Comparison of ENCODE assay signal across 11 cellular contexts in genomic region chr6:42141603-42142117, GRCh38. TPM values are rescaled to one million over a fixed set of nuclear protein-coding genes. Genes with fewer than 3 reads are reported as not detected.
DNase-seq lines count a peak whose midpoint lies in the region; ATAC-seq, FAIRE-seq and TF ChIP-seq lines count a peak whose summit lies in the region.
"Had no signal": no experiment of that assay in that cellular context is flagged by ENCODE, and none has a peak within 500 bp of the region (broad histone marks: within the 10 kb centered on the region; RNA-seq: fewer than 3 reads in every experiment).

No MANE protein-coding gene starts in this region.

- H3K27ac ChIP-seq in HEK293 (ENCODE audit: extremely low read depth, low read depth, low read length): peak overlapping the region; percentile 79
- H3K27ac ChIP-seq in K562 (ENCODE audit: extremely low read depth, low read depth, low read length): no peak overlapping the region
- no peak overlapping the region for H3K27ac ChIP-seq in iPS-18a (ENCODE audit: low read length)
- H3K27ac ChIP-seq: dorsolateral prefrontal cortex had no signal

- no peaks in the 10 kb centered on the region for H4K20me1 ChIP-seq in K562 (replicated peaks; ENCODE audit: control insufficient read depth, insufficient read depth, low read length)

- FAIRE-seq in K562 (lab: Jason Lieb, UNC): no peak
- FAIRE-seq in GM12892 (lab: Jason Lieb, UNC): no peak

- H3K27me3 ChIP-seq in K562 (ENCODE audit: control insufficient read depth in 2 of 2, insufficient read depth in 2 of 2, low read length in 2 of 2) (no peaks in the 10 kb centered on the region), iPS-18a (ENCODE audit: control insufficient read depth, insufficient read depth, low read length) (no peaks in the 10 kb centered on the region), skeletal muscle satellite cell (ENCODE audit: control insufficient read depth, insufficient read depth, low read length) (no peaks in the 10 kb centered on the region)

- POLR2A ChIA-PET in HEK293 (lab: Yijun Ruan, JAX) (no interaction called here), K562 (lab: Yijun Ruan, JAX) (interaction anchor here (0.6 to 0.7 kb wide), 2 partner anchors 357 to 765 kb away, joined by 3 to 6 read pairs; no protein-coding TSS in a partner anchor)

- TF ChIP-seq RAD21 in K562 (CRISPR knock-in tag; conservative IDR thresholded peaks at IDR 0.05 in 1 of 2, IDR thresholded peaks at IDR 0.05 in 1 of 2): no peak

- no peaks in the 10 kb centered on the region for H3K36me3 ChIP-seq in HEK293 (ENCODE audit: control insufficient read depth in 2 of 2, insufficient read depth in 1 of 2, low read length in 2 of 2)
- no peaks in the 10 kb centered on the region for H3K36me3 ChIP-seq in K562 (ENCODE audit: control insufficient read depth, insufficient read depth, low read length)
- no peaks in the 10 kb centered on the region for H3K36me3 ChIP-seq in iPS-18a (ENCODE audit: control insufficient read depth, low read depth, low read length)
- H3K36me3 ChIP-seq in skeletal muscle satellite cell (ENCODE audit: insufficient read depth, low read length): no peaks in the 10 kb centered on the region

- H3K4me1 ChIP-seq in HEK293 (ENCODE audit: control insufficient read depth, insufficient read depth, low read length) (peaks cover 25% of the 10 kb centered on the region), K562 (replicated peaks in 1 of 2; ENCODE audit: control insufficient read depth in 2 of 2, insufficient read depth in 2 of 2, low read length in 2 of 2) (peaks cover 32 to 46% of the 10 kb centered on the region in 2 experiments), iPS-18a (ENCODE audit: control insufficient read depth, low read depth, low read length) (peaks cover 40% of the 10 kb centered on the region), skeletal muscle satellite cell (ENCODE audit: control insufficient read depth, insufficient read depth, low read length) (peaks cover 48% of the 10 kb centered on the region)

- TF ChIP-seq POLR2A in K562 (conservative IDR thresholded peaks at IDR 0.05): no peak
- no peak for TF ChIP-seq POLR2A in GM12892 (IDR thresholded peaks at IDR 0.05; ENCODE audit: low read depth, low read length)

- no peaks in the 10 kb centered on the region for H3K9me1 ChIP-seq in K562 (ENCODE audit: control insufficient read depth, insufficient read depth, low read length)

- H2AFZ ChIP-seq in K562 (ENCODE audit: low read depth, low read length): peak overlapping the region; percentile 15; the same call in 1 of the 2 replicates

- no peak for TF ChIP-seq EP300 in K562 (IDR thresholded peaks at IDR 0.05; ENCODE audit: low read length)

- H3K4me2 ChIP-seq in K562 (ENCODE audit: insufficient read depth, low read length): no peak overlapping the region
- peak overlapping the region; percentile 93 for H3K4me2 ChIP-seq in skeletal muscle satellite cell (ENCODE audit: low read length)

- BruUV-seq in K562 (replicated peaks; lab: Mats Ljungman, UMichigan): no TSS peak

- H3K4me3 ChIP-seq in HEK293 (ENCODE audit: low read depth, low read length) (peak overlapping the region; percentile 66), K562 (no peak overlapping the region), iPS-18a (ENCODE audit: low read length) (peak overlapping the region; percentile 71), skeletal muscle satellite cell (ENCODE audit: low read length) (peak overlapping the region; percentile 69)

- intact Hi-C loops in K562 (cut with micrococcal nuclease): no loop called here

- in situ Hi-C loops in K562 (cut with MboI): no loop called here

- ATAC-seq in K562 (no peak), GM18858 (IDR thresholded peaks at IDR 0.05; ENCODE audit: unreplicated experiment) (no peak)

- 69% methylated on average over 12 of the region's 13 CpGs for WGBS in K562 (ENCODE audit: insufficient coverage, low coverage, missing lambda C conversion rate)

- no peaks in the 10 kb centered on the region for H3K79me2 ChIP-seq in K562 (ENCODE audit: control insufficient read depth, insufficient read depth, low read length)

- CTCF ChIA-PET in HEK293 (lab: Yijun Ruan, JAX) (no interaction called here), K562 (lab: Yijun Ruan, JAX; ENCODE audit: low intra/inter-chr PET ratio) (no interaction called here)

- DNase-seq in K562 (ENCODE audit: extremely low read depth in 1 of 4, low spot score in 3 of 4) (no peak), AG08395 (ENCODE audit: low spot score) (no peak), activated gamma-delta T cell treated with Interleukin-2 at 50 U/mL for 16 hours (no peak), GM12892 (ENCODE audit: insufficient read length) (no peak)
- DNase-seq: dorsolateral prefrontal cortex, NCI-H2081 treated with DMSO at 0.1 percent for 48 hours had no signal

- no peaks in the 10 kb centered on the region for H3K9me3 ChIP-seq in HEK293 (ENCODE audit: control insufficient read depth, insufficient read depth, low read depth, low read length)
- no peaks in the 10 kb centered on the region for H3K9me3 ChIP-seq in K562 (replicated peaks; ENCODE audit: control insufficient read depth, insufficient read depth, low read depth, low read length)
- no peaks in the 10 kb centered on the region for H3K9me3 ChIP-seq in iPS-18a (ENCODE audit: control insufficient read depth, low read depth, low read length)
- no peaks in the 10 kb centered on the region for H3K9me3 ChIP-seq in skeletal muscle satellite cell (replicated peaks; ENCODE audit: low read length)

- TF ChIP-seq CTCF in HEK293 (tag by site-specific recombination; IDR thresholded peaks at IDR 0.05) (no peak), K562 (IDR thresholded peaks at IDR 0.05 in 2 of 3, conservative IDR thresholded peaks at IDR 0.05 in 1 of 3; ENCODE audit: insufficient read depth in 2 of 3, low read depth in 1 of 3, low read length in 3 of 3) (no peak)

- H3K9ac ChIP-seq in K562 (ENCODE audit: insufficient read depth in 1 of 2, low read depth in 2 of 2, low read length in 2 of 2): peak overlapping the region in 1 of 2 experiments; percentile 75; a peak in 2 of 4 replicates
- peak overlapping the region; percentile 86 for H3K9ac ChIP-seq in iPS-18a (ENCODE audit: low read length)
- peak overlapping the region; percentile 91 for H3K9ac ChIP-seq in skeletal muscle satellite cell (ENCODE audit: low read depth, low read length)

RNA-seq across cellular contexts. Expression of gene C6orf132, which starts 0.8 kb away (rescaled TPM):
- 1.0 and 1.2 TPM in 2 replicates for total RNA-seq in K562 (2011; cell fraction: chromatin; rRNA removed; ENCODE audit: low replicate concordance)
- total RNA-seq in K562 (2011; cell fraction: nucleolus; rRNA removed): 0.53 and 1.0 TPM in 2 replicates
- total RNA-seq in K562 (2011; cell fraction: nucleoplasm; rRNA removed): 1.0 and 2.0 TPM in 2 replicates
- 0.14 and 0.20 TPM in 2 replicates for total RNA-seq in K562 (2014; rRNA removed)
- 0.16 and 0.18 TPM in 2 replicates for total RNA-seq in K562 (2014; rRNA removed; fragmentation: Illumina TruSeq; extraction: Trizol)
- 0.08 and 0.11 TPM in 2 replicates for total RNA-seq in K562 (2015; rRNA removed; fragmentation: Illumina TruSeq; extraction: Trizol)
- 0.22 and 0.35 TPM in 2 replicates for total RNA-seq in K562 (2021)
- 0.20 and 0.21 TPM in 2 replicates for polyA plus RNA-seq in K562 (2011; rRNA removed)
- 0.16 and 0.25 TPM in 2 replicates for polyA plus RNA-seq in K562 (2011; cell fraction: cytosol; rRNA removed)
- 0.20 and 0.33 TPM in 2 replicates for polyA plus RNA-seq in K562 (2011; cell fraction: nucleus; rRNA removed)
- 0.21 and 0.35 TPM in 2 replicates for polyA plus RNA-seq in K562 (2012)
- 0.10 TPM in 2 replicates for polyA plus RNA-seq in K562 (2014; fragmentation: Illumina TruSeq; extraction: Trizol)
- under 1 TPM; 0.06 to 0.08 TPM for polyA plus RNA-seq in K562 (2014; fragmentation: Nextera tagmentation; extraction: Ambion mirVana)
- 0.16 and 0.26 TPM in 2 replicates for polyA plus RNA-seq in K562 (2014; rRNA removed)
- 0.51 and 0.67 TPM in 2 replicates for polyA minus RNA-seq in K562 (2011; rRNA and poly(A)+ RNA removed)
- polyA minus RNA-seq in K562 (2011; cell fraction: cytosol; rRNA and poly(A)+ RNA removed): 0.19 TPM in 1 of 2 replicates, not detected in the other
- 0.40 and 0.44 TPM in 2 replicates for polyA minus RNA-seq in K562 (2011; cell fraction: nucleus; rRNA and poly(A)+ RNA removed)
- total RNA-seq in skeletal muscle satellite cell (2012; rRNA removed): 4.3 and 5.5 TPM in 2 replicates
- polyA plus RNA-seq in GM12892 (2012; ENCODE audit: missing spikeins): not detected
- total RNA-seq: activated B cell treated with CpG ODN at 0.5 μM for 24 hours had no signal

RNA-seq across cellular contexts. Expression of gene GUCA1A, which starts 31.5 kb away (rescaled TPM):
- not detected in 2 replicates for total RNA-seq in K562 (2011; cell fraction: chromatin; rRNA removed; ENCODE audit: low replicate concordance)
- total RNA-seq in K562 (2011; cell fraction: nucleolus; rRNA removed): not detected in 2 replicates
- not detected in 2 replicates for total RNA-seq in K562 (2011; cell fraction: nucleoplasm; rRNA removed)
- not detected in 2 replicates for total RNA-seq in K562 (2014; rRNA removed)
- total RNA-seq in K562 (2014; rRNA removed; fragmentation: Illumina TruSeq; extraction: Trizol): not detected in 2 replicates
- not detected in 2 replicates for total RNA-seq in K562 (2015; rRNA removed; fragmentation: Illumina TruSeq; extraction: Trizol)
- not detected in 2 replicates for total RNA-seq in K562 (2021)
- not detected in 2 replicates for polyA plus RNA-seq in K562 (2011; rRNA removed)
- polyA plus RNA-seq in K562 (2011; cell fraction: cytosol; rRNA removed): not detected in 2 replicates
- not detected in 2 replicates for polyA plus RNA-seq in K562 (2011; cell fraction: nucleus; rRNA removed)
- not detected in 2 replicates for polyA plus RNA-seq in K562 (2012)
- not detected in 2 replicates for polyA plus RNA-seq in K562 (2014; fragmentation: Illumina TruSeq; extraction: Trizol)
- polyA plus RNA-seq in K562 (2014; fragmentation: Nextera tagmentation; extraction: Ambion mirVana): not detected
- not detected in 2 replicates for polyA plus RNA-seq in K562 (2014; rRNA removed)
- polyA minus RNA-seq in K562 (2011; rRNA and poly(A)+ RNA removed): not detected in 2 replicates
- polyA minus RNA-seq in K562 (2011; cell fraction: cytosol; rRNA and poly(A)+ RNA removed): not detected in 2 replicates
- not detected in 2 replicates for polyA minus RNA-seq in K562 (2011; cell fraction: nucleus; rRNA and poly(A)+ RNA removed)
- total RNA-seq in skeletal muscle satellite cell (2012; rRNA removed): not detected in 2 replicates
- not detected for polyA plus RNA-seq in GM12892 (2012; ENCODE audit: missing spikeins)
- total RNA-seq: activated B cell treated with CpG ODN at 0.5 μM for 24 hours had no signal

RNA-seq across cellular contexts. Expression of gene GUCA1B, which starts 53.1 kb away (rescaled TPM):
- total RNA-seq in K562 (2011; cell fraction: chromatin; rRNA removed; ENCODE audit: low replicate concordance): 3.9 and 6.5 TPM in 2 replicates
- total RNA-seq in K562 (2011; cell fraction: nucleolus; rRNA removed): 3.2 and 3.3 TPM in 2 replicates
- 5.9 and 7.7 TPM in 2 replicates for total RNA-seq in K562 (2011; cell fraction: nucleoplasm; rRNA removed)
- total RNA-seq in K562 (2014; rRNA removed) (0.20 and 0.23 TPM in 2 replicates), K562 (2014; rRNA removed; fragmentation: Illumina TruSeq; extraction: Trizol) (0.69 and 0.77 TPM in 2 replicates), K562 (2015; rRNA removed; fragmentation: Illumina TruSeq; extraction: Trizol) (0.34 and 0.51 TPM in 2 replicates), K562 (2021) (0.92 and 0.95 TPM in 2 replicates)
- polyA plus RNA-seq in K562 (2011; rRNA removed) (0.54 and 1.7 TPM in 2 replicates), K562 (2014; fragmentation: Illumina TruSeq; extraction: Trizol) (0.43 and 0.48 TPM in 2 replicates), K562 (2014; fragmentation: Nextera tagmentation; extraction: Ambion mirVana) (not detected), K562 (2014; rRNA removed) (0.21 TPM in 1 of 2 replicates, not detected in the other)
- polyA plus RNA-seq in K562 (2011; cell fraction: cytosol; rRNA removed): 0.19 and 1.4 TPM in 2 replicates
- 2.5 and 3.8 TPM in 2 replicates for polyA plus RNA-seq in K562 (2011; cell fraction: nucleus; rRNA removed)
- 0.40 and 1.4 TPM in 2 replicates for polyA plus RNA-seq in K562 (2012)
- polyA minus RNA-seq in K562 (2011; rRNA and poly(A)+ RNA removed): 0.60 and 1.3 TPM in 2 replicates
- polyA minus RNA-seq in K562 (2011; cell fraction: cytosol; rRNA and poly(A)+ RNA removed): not detected in 2 replicates
- polyA minus RNA-seq in K562 (2011; cell fraction: nucleus; rRNA and poly(A)+ RNA removed): 0.54 and 1.7 TPM in 2 replicates
- 0.44 TPM in 1 of 2 replicates, not detected in the other for total RNA-seq in skeletal muscle satellite cell (2012; rRNA removed)
- 0.98 TPM for polyA plus RNA-seq in GM12892 (2012; ENCODE audit: missing spikeins)

Comparison
In these comparisons a context has a peak if more than half of its experiments do, and no peak if none do; other contexts are left out.
1. Of the 44 proteins assayed by ChIP-seq in both K562 and HEK293: peak only in K562: none; only in HEK293: PATZ1, PRDM10, ZBTB11 and ZNF398; in both: none; in neither: 40.